In the genomic region with DNA sequence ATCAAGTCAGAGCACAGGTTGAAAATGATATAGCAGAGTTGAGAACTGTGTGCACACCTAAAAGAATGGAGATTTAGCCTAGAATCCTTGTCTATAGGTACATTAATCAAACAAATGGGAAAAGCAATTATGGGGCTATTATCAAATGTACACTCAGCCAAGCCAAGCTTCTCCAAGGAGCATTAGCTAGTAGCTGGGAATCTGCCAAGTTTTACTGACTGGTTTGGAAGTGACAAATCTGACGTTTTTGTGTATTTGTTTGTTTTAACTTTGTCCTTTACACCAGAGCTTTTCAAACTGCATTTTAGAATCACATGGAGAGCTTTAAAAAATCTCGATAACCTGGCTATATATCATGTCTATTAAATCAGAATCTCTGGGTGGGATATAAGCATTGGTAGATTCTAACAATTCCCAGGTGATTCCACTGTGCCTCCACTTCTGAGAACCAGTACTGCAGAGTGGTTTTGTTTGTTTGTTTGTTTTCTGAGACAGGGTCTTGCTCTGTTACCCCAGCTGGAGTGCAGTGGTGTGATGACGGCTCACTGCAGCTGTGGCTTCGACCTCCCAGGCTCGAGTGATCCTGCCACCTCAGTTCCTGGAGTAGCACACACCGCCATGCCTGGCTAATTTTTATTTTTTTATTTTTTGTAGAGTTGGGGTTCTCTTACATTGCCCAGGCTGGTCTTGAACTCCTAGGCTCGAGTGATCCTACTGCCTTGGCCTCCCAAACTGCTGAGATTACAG, we compare ENCODE assay signal across 19 cellular contexts.
DNase-seq lines count a peak whose midpoint lies in the region; ATAC-seq and TF ChIP-seq lines count a peak whose summit lies in the region.
"Had no signal": no experiment of that assay in that cellular context is flagged by ENCODE, and none has a peak within 500 bp of the region (broad histone marks: within the 10 kb centered on the region; RNA-seq: fewer than 3 reads in every experiment).

No MANE protein-coding gene starts in this region.

- no peak overlapping the region for H4K5ac ChIP-seq in IMR-90 (ENCODE audit: low read depth, low read length)

- TF ChIP-seq CTCF in IMR-90 (conservative IDR thresholded peaks at IDR 0.05; ENCODE audit: low read depth, low read length), result no peak
- no peak for TF ChIP-seq CTCF in neural crest cell (conservative IDR thresholded peaks at IDR 0.05)
- no peak for TF ChIP-seq CTCF in GM10266 (IDR thresholded peaks at IDR 0.05; ENCODE audit: control insufficient read depth, insufficient read depth, low read depth, missing control alignments)

- H3K9me3 ChIP-seq in IMR-90 (ENCODE audit: control insufficient read depth, insufficient read depth, low read length), result no peaks in the 10 kb centered on the region
- H3K9me3 ChIP-seq: psoas muscle had no signal

- CTCF ChIA-PET in IMR-90 (lab: Yijun Ruan, JAX), result no interaction called here

- in situ Hi-C loops in IMR-90 (cut with MboI; ENCODE audit: low sequenced_read_pairs), result no loop called here

- WGBS in IMR-90 (ENCODE audit: extremely low coverage in 2 of 2, insufficient read length in 1 of 2), 2 experiments, result 75% methylated on average over 1 of the region's 7 CpGs; no CpG with 5 or more reads in 1 of the 2 experiments

- H4K91ac ChIP-seq in IMR-90 (ENCODE audit: insufficient read depth, low read depth, low read length), result no peak overlapping the region

- no peaks in the 10 kb centered on the region for H3K36me3 Mint-ChIP-seq in neural crest cell (ENCODE audit: low read depth)
- H3K36me3 Mint-ChIP-seq: activated naive CD8-positive, alpha-beta T cell; naive B cell had no signal

- no peak overlapping the region for H3K27ac ChIP-seq in IMR-90 (ENCODE audit: insufficient read depth, low read length)
- peak overlapping the region; percentile 11 for H3K27ac ChIP-seq in cingulate gyrus (ENCODE audit: low read depth, low read length)
- H3K27ac ChIP-seq: psoas muscle had no signal

- POLR2A ChIA-PET in IMR-90 (lab: Charles Lee; ENCODE audit: unreplicated experiment), result no interaction called here

- no TSS peak for BruUV-seq in IMR-90 (replicated peaks; lab: Mats Ljungman, UMichigan)

- no peaks in the 10 kb centered on the region for H3K9me1 ChIP-seq in IMR-90 (ENCODE audit: insufficient read depth, low read length)

- no peak overlapping the region for H2AK9ac ChIP-seq in IMR-90 (replicated peaks; ENCODE audit: low read depth, low read length, poor library complexity)

- H2BK20ac ChIP-seq in IMR-90 (ENCODE audit: low read depth, low read length), result no peak overlapping the region

- dilution Hi-C loops in IMR-90 (cut with HindIII; ENCODE audit: low sequenced_read_pairs, unreplicated experiment), result no loop called here

- H3K27me3 ChIP-seq in IMR-90 (ENCODE audit: control insufficient read depth, insufficient read depth, low read length), result no peaks in the 10 kb centered on the region

- H3K4ac ChIP-seq in IMR-90 (ENCODE audit: low read depth, low read length), result no peak overlapping the region

- no peak overlapping the region for H3K4me2 ChIP-seq in IMR-90 (ENCODE audit: low read depth, low read length)

- H3K18ac ChIP-seq in IMR-90 (ENCODE audit: low read depth, low read length), result no peak overlapping the region

- H2BK5ac ChIP-seq in IMR-90 (ENCODE audit: low read depth, low read length, poor library complexity, severe bottlenecking), result no peak overlapping the region

- H3K36me3 ChIP-seq in IMR-90 (ENCODE audit: control insufficient read depth, insufficient read depth, low read length), result no peaks in the 10 kb centered on the region

- H4K8ac ChIP-seq in IMR-90 (ENCODE audit: low read depth in 2 of 2, low read length in 2 of 2), result no peak overlapping the region

- DNase-seq in IMR-90 (peak; percentile 7), NCI-H2227 treated with DMSO at 0.1 percent for 48 hours (lab: John Stamatoyannopoulos, UW) (peak; percentile 15), neural crest cell (ENCODE audit: low read depth, low spot score) (no peak), GM10266 (ENCODE audit: extremely low spot score) (no peak), epidermal melanocyte (ENCODE audit: insufficient read length, low spot score) (no peak), C1 segment of cervical spinal cord (lab: John Stamatoyannopoulos, UW) (no peak)
- DNase-seq: activated CD4-positive, alpha-beta T cell treated with anti-CD3 and anti-CD28 coated beads, Interleukin-2, amount 10 ng/mL, durations not matched to agents 24 days and 14 days; CD4-positive, CD25-positive, alpha-beta regulatory T cell; hypothalamus; naive B cell; NCI-H1436; psoas muscle; T-helper 9 cell had no signal

- ATAC-seq in IMR-90 (ENCODE audit: low read depth) (no peak), GM21526 (IDR thresholded peaks at IDR 0.05; ENCODE audit: low FRiP score, unreplicated experiment) (no peak)
- ATAC-seq: esophagus mucosa, HepG2, psoas muscle had no signal

- peak overlapping the region; percentile 70 for H3K27ac Mint-ChIP-seq in neural crest cell (ENCODE audit: unreplicated experiment)
- H3K27ac Mint-ChIP-seq: activated CD4-positive, alpha-beta T cell treated with anti-CD3 and anti-CD28 coated beads, Interleukin-2, amount 10 ng/mL, durations not matched to agents 24 days and 14 days; activated naive CD8-positive, alpha-beta T cell; CD4-positive, CD25-positive, alpha-beta regulatory T cell; naive B cell; type B pancreatic cell had no signal

- H3K56ac ChIP-seq in IMR-90 (ENCODE audit: extremely low read depth, insufficient read depth, low read length), result no peak overlapping the region

- H3K23ac ChIP-seq in IMR-90 (ENCODE audit: low read depth, low read length), result no peak overlapping the region

- no peak overlapping the region for H3K4me3 Mint-ChIP-seq in neural crest cell
- H3K4me3 Mint-ChIP-seq: activated CD4-positive, alpha-beta T cell treated with anti-CD3 and anti-CD28 coated beads, Interleukin-2, amount 10 ng/mL, durations not matched to agents 24 days and 14 days; activated naive CD8-positive, alpha-beta T cell; CD4-positive, CD25-positive, alpha-beta regulatory T cell; naive B cell; type B pancreatic cell had no signal

- no peak overlapping the region for H2BK120ac ChIP-seq in IMR-90 (ENCODE audit: low read depth, low read length)

- no peaks in the 10 kb centered on the region for H3K4me1 Mint-ChIP-seq in neural crest cell
- H3K4me1 Mint-ChIP-seq: activated CD4-positive, alpha-beta T cell treated with anti-CD3 and anti-CD28 coated beads, Interleukin-2, amount 10 ng/mL, durations not matched to agents 24 days and 14 days; CD4-positive, CD25-positive, alpha-beta regulatory T cell; naive B cell had no signal

- H3K4me3 ChIP-seq in IMR-90 (ENCODE audit: insufficient read depth, low read depth, low read length), result no peak overlapping the region
- H3K4me3 ChIP-seq: psoas muscle had no signal

- no peaks in the 10 kb centered on the region for H3K79me1 ChIP-seq in IMR-90 (ENCODE audit: low read depth in 1 of 2, low read length in 2 of 2)

- intact Hi-C loops in IMR-90 (cut with micrococcal nuclease), result no loop called here

- no peaks in the 10 kb centered on the region for H3K27me3 Mint-ChIP-seq in neural crest cell (ENCODE audit: low read depth)
- H3K27me3 Mint-ChIP-seq: CD4-positive, CD25-positive, alpha-beta regulatory T cell; naive B cell had no signal

- no peaks in the 10 kb centered on the region for H3K4me1 ChIP-seq in IMR-90 (ENCODE audit: control insufficient read depth, insufficient read depth, low read length)
- H3K4me1 ChIP-seq: psoas muscle had no signal

- H2AK5ac ChIP-seq in IMR-90 (ENCODE audit: low read depth, low read length), result no peak overlapping the region

- no peaks in the 10 kb centered on the region for H3K9me3 Mint-ChIP-seq in neural crest cell
- H3K9me3 Mint-ChIP-seq: activated CD4-positive, alpha-beta T cell treated with anti-CD3 and anti-CD28 coated beads, Interleukin-2, amount 10 ng/mL, durations not matched to agents 24 days and 14 days had no signal

- H3K14ac ChIP-seq in IMR-90 (replicated peaks; ENCODE audit: low read depth, low read length), result no peak overlapping the region

- H3K9ac ChIP-seq in IMR-90 (ENCODE audit: low read depth, low read length), result no peak overlapping the region

- H2AFZ ChIP-seq in IMR-90 (replicated peaks; ENCODE audit: low read length, poor library complexity), result no peak overlapping the region

- no peak for TF ChIP-seq POLR2A in IMR-90 (IDR thresholded peaks at IDR 0.05; ENCODE audit: low read depth, low read length)

- no peaks in the 10 kb centered on the region for H4K20me1 ChIP-seq in IMR-90 (ENCODE audit: insufficient read depth, low read length)

- no peak overlapping the region for H2BK15ac ChIP-seq in IMR-90 (ENCODE audit: low read depth, low read length)

- no peak for TF ChIP-seq RAD21 in IMR-90 (IDR thresholded peaks at IDR 0.05; ENCODE audit: low read length)

TF ChIP-seq in IMR-90, 13 proteins besides CTCF, POLR2A, EP300 and RAD21 (continues in another document):
- TF ChIP-seq CEBPB (IDR thresholded peaks at IDR 0.05; ENCODE audit: low read depth, low read length) (no peak), NFE2L2 (IDR thresholded peaks at IDR 0.05; ENCODE audit: low read depth, low read length) (no peak), RFX5 (IDR thresholded peaks at IDR 0.05; ENCODE audit: low read depth, low read length) (no peak), FOS (IDR thresholded peaks at IDR 0.05; ENCODE audit: low read depth, low read length) (no peak), BHLHE40 (IDR thresholded peaks at IDR 0.05; ENCODE audit: low read depth, low read length) (no peak), USF2 (IDR thresholded peaks at IDR 0.05; ENCODE audit: low read depth, low read length) (no peak), RCOR1 (IDR thresholded peaks at IDR 0.05; ENCODE audit: insufficient replicate concordance, low read length) (no peak), CHD1 (IDR thresholded peaks at IDR 0.05; ENCODE audit: low read depth, low read length) (no peak), ELK1 (IDR thresholded peaks at IDR 0.05; ENCODE audit: borderline replicate concordance, low read depth, low read length) (no peak), MAFK (IDR thresholded peaks at IDR 0.05; ENCODE audit: low read depth, low read length) (no peak)

Comparison
In these comparisons a context has a peak if more than half of its experiments do, and no peak if none do; other contexts are left out.
1. DNase-seq: peak in IMR-90 (single experiment) and NCI-H2227 treated with DMSO at 0.1 percent for 48 hours (single experiment); none in neural crest cell (single experiment), GM10266 (single experiment), epidermal melanocyte (single experiment) and C1 segment of cervical spinal cord (0 of 14).